ENCODE assay signal across 16 cellular contexts in the genomic region with DNA sequence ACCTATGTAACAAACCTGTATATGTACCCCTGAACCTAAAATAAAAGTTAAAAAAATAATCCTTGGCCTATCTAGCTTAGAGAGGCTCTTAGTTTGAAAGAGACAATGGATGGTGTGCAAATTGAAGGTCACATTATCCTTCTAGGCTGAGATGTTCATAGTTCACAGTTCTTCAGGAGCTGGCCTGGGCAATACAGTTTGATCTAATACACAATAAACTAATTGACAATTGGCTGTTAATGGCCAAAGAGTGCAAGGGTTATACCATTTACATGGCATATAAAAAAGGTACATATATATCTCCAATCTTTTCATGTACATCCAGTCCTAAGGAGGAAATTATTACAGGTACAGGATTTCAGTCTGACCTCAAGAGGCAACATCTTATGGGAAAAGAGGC.
DNase-seq lines count a peak whose midpoint lies in the region; ATAC-seq, FAIRE-seq and TF ChIP-seq lines count a peak whose summit lies in the region.
"Had no signal": no experiment of that assay in that cellular context is flagged by ENCODE, and none has a peak within 500 bp of the region (broad histone marks: within the 10 kb centered on the region; RNA-seq: fewer than 3 reads in every experiment).

No MANE protein-coding gene starts in this region.

- H3K27me3 Mint-ChIP-seq in activated naive CD8-positive, alpha-beta T cell treated with anti-CD3 and anti-CD28 coated beads, Interleukin-2, amount 50 U/mL, for 24 hours: no peaks in the 10 kb centered on the region
- no peaks in the 10 kb centered on the region for H3K27me3 Mint-ChIP-seq in natural killer cell treated with Interleukin-12 subunit alpha and Interleukin-12 subunit beta and Interleukin-15 and Interleukin-18, amount 100 ng/mL, for 72 hours
- peaks cover 11% of the 10 kb centered on the region for H3K27me3 Mint-ChIP-seq in HFFc6 (ENCODE audit: insufficient read depth)
- H3K27me3 Mint-ChIP-seq: CD8-positive, alpha-beta memory T cell had no signal

- no peaks in the 10 kb centered on the region for H3K27me3 ChIP-seq in liver (ENCODE audit: control insufficient read depth in 4 of 4, insufficient read depth in 4 of 4, low read length in 3 of 4)
- no peaks in the 10 kb centered on the region for H3K27me3 ChIP-seq in HepG2 (ENCODE audit: control insufficient read depth in 1 of 2, insufficient read depth in 2 of 2, low read length in 2 of 2)
- H3K27me3 ChIP-seq in thyroid gland: no peaks in the 10 kb centered on the region
- H3K27me3 ChIP-seq: BLaER1 had no signal

- no peak for ATAC-seq in HepG2
- no peak for ATAC-seq in activated naive CD8-positive, alpha-beta T cell treated with anti-CD3 and anti-CD28 coated beads, Interleukin-2, amount 50 U/mL, for 24 hours
- ATAC-seq in natural killer cell treated with Interleukin-12 subunit alpha and Interleukin-12 subunit beta and Interleukin-15 and Interleukin-18, amount 100 ng/mL, for 72 hours: no peak
- ATAC-seq: A549 had no signal

- no peak overlapping the region for H2AFZ ChIP-seq in HepG2 (ENCODE audit: low read length)

- no peak overlapping the region for H3K4me3 Mint-ChIP-seq in activated naive CD8-positive, alpha-beta T cell treated with anti-CD3 and anti-CD28 coated beads, Interleukin-2, amount 50 U/mL, for 24 hours
- H3K4me3 Mint-ChIP-seq in natural killer cell treated with Interleukin-12 subunit alpha and Interleukin-12 subunit beta and Interleukin-15 and Interleukin-18, amount 100 ng/mL, for 72 hours: peak overlapping the region; percentile 63
- no peak overlapping the region for H3K4me3 Mint-ChIP-seq in HFFc6

- H3K4me1 Mint-ChIP-seq in activated naive CD8-positive, alpha-beta T cell treated with anti-CD3 and anti-CD28 coated beads, Interleukin-2, amount 50 U/mL, for 24 hours: peaks cover 89% of the 10 kb centered on the region
- H3K4me1 Mint-ChIP-seq in natural killer cell treated with Interleukin-12 subunit alpha and Interleukin-12 subunit beta and Interleukin-15 and Interleukin-18, amount 100 ng/mL, for 72 hours (ENCODE audit: low read depth in 2 of 2): peaks cover 76 to 86% of the 10 kb centered on the region in 2 donors
- H3K4me1 Mint-ChIP-seq in HFFc6 (ENCODE audit: low read depth): peaks cover 9% of the 10 kb centered on the region; the same call in 1 of the 2 replicates

- intact Hi-C loops in HepG2 (cut with micrococcal nuclease; ENCODE audit: unreplicated experiment) (no loop called here), thyroid gland (cut with DNase I) (no loop called here)

- POLR2A ChIA-PET in HepG2 (lab: Yijun Ruan, JAX): no interaction called here

- TF ChIP-seq CTCF in liver (IDR thresholded peaks at IDR 0.05; ENCODE audit: low read depth, low read length, missing input control) (no peak), HepG2 (CRISPR knock-in tag; IDR thresholded peaks at IDR 0.05) (no peak), thyroid gland (IDR thresholded peaks at IDR 0.05) (no peak), HFFc6 (IDR thresholded peaks at IDR 0.05) (no peak)

- peaks cover 48% of the 10 kb centered on the region for H3K36me3 Mint-ChIP-seq in activated naive CD8-positive, alpha-beta T cell treated with anti-CD3 and anti-CD28 coated beads, Interleukin-2, amount 50 U/mL, for 24 hours (ENCODE audit: low read depth)
- H3K36me3 Mint-ChIP-seq in natural killer cell treated with Interleukin-12 subunit alpha and Interleukin-12 subunit beta and Interleukin-15 and Interleukin-18, amount 100 ng/mL, for 72 hours: peaks cover 30% of the 10 kb centered on the region
- H3K36me3 Mint-ChIP-seq in HFFc6 (ENCODE audit: low read depth): no peaks in the 10 kb centered on the region

- H3K79me2 ChIP-seq in HepG2 (ENCODE audit: insufficient read depth, low read length): no peaks in the 10 kb centered on the region

- no peak overlapping the region for H3K4me2 ChIP-seq in HepG2 (ENCODE audit: low read depth, low read length)
- H3K4me2 ChIP-seq: A549, BLaER1 had no signal

- no peak for TF ChIP-seq RAD21 in liver (IDR thresholded peaks at IDR 0.05)
- TF ChIP-seq RAD21 in HepG2 (CRISPR knock-in tag; IDR thresholded peaks at IDR 0.05): no peak

- no TSS peak for BruUV-seq in HepG2 (replicated peaks; lab: Mats Ljungman, UMichigan)

- no peak overlapping the region for H3K9ac ChIP-seq in liver (ENCODE audit: low read depth in 1 of 2, low read length in 2 of 2)
- H3K9ac ChIP-seq in HepG2 (ENCODE audit: insufficient read depth, low read depth, low read length): no peak overlapping the region
- H3K9ac ChIP-seq: BLaER1 had no signal

- peak overlapping the region; percentile 44 for H3K27ac Mint-ChIP-seq in activated naive CD8-positive, alpha-beta T cell treated with anti-CD3 and anti-CD28 coated beads, Interleukin-2, amount 50 U/mL, for 24 hours
- peak overlapping the region; percentile 93 to 97 for H3K27ac Mint-ChIP-seq in natural killer cell treated with Interleukin-12 subunit alpha and Interleukin-12 subunit beta and Interleukin-15 and Interleukin-18, amount 100 ng/mL, for 72 hours
- H3K27ac Mint-ChIP-seq in HFFc6: no peak overlapping the region

- H4K20me1 ChIP-seq in HepG2 (ENCODE audit: insufficient read depth, low read length): no peaks in the 10 kb centered on the region
- H4K20me1 ChIP-seq: BLaER1 had no signal

- H3K4me3 ChIP-seq in liver (ENCODE audit: low read depth in 1 of 3, low read length in 3 of 3) (no peak overlapping the region), HepG2 (replicated peaks in 1 of 3; ENCODE audit: insufficient read depth in 1 of 3, low read depth in 2 of 3, low read length in 3 of 3) (no peak overlapping the region), thyroid gland (replicated peaks in 1 of 3) (no peak overlapping the region)
- H3K4me3 ChIP-seq: A549, BLaER1 had no signal

- no peak for TF ChIP-seq EP300 in HepG2 (IDR thresholded peaks at IDR 0.05; ENCODE audit: low read depth in 2 of 2, low read length in 2 of 2)
- TF ChIP-seq EP300 in HepG2 (CRISPR knock-in tag; IDR thresholded peaks at IDR 0.05; ENCODE audit: borderline replicate concordance): no peak

- in situ Hi-C loops in HepG2 (cut with HindIII; ENCODE audit: extremely low pct_ligation_motif_present, low pct_unique_long_range_greater_than_20kb): no loop called here

- H3K4me1 ChIP-seq in liver (ENCODE audit: control insufficient read depth in 4 of 4, insufficient read depth in 4 of 4, low read length in 3 of 4) (peaks cover 0 to 4% (median 0%) of the 10 kb centered on the region in 4 donors), HepG2 (ENCODE audit: insufficient read depth, low read length) (peaks cover 48% of the 10 kb centered on the region), thyroid gland (peaks cover 0 to 24% of the 10 kb centered on the region in 2 donors)

- TF ChIP-seq POLR2A in HepG2 (IDR thresholded peaks at IDR 0.05; ENCODE audit: insufficient read depth in 1 of 2, low read depth in 2 of 2, low read length in 2 of 2): no peak
- TF ChIP-seq POLR2A in thyroid gland (IDR thresholded peaks at IDR 0.05): no peak

- H3K9me3 Mint-ChIP-seq in activated naive CD8-positive, alpha-beta T cell treated with anti-CD3 and anti-CD28 coated beads, Interleukin-2, amount 50 U/mL, for 24 hours: peaks cover 7% of the 10 kb centered on the region
- H3K9me3 Mint-ChIP-seq in natural killer cell treated with Interleukin-12 subunit alpha and Interleukin-12 subunit beta and Interleukin-15 and Interleukin-18, amount 100 ng/mL, for 72 hours: peaks cover 3% of the 10 kb centered on the region
- H3K9me3 Mint-ChIP-seq in HFFc6: no peaks in the 10 kb centered on the region
- H3K9me3 Mint-ChIP-seq: CD8-positive, alpha-beta memory T cell had no signal

- H3K9me3 ChIP-seq in liver (ENCODE audit: control insufficient read depth in 4 of 4, low read length in 3 of 4) (no peaks in the 10 kb centered on the region), HepG2 (ENCODE audit: low read length) (no peaks in the 10 kb centered on the region), thyroid gland (no peaks in the 10 kb centered on the region)
- H3K9me3 ChIP-seq: A549 had no signal

- H3K27ac ChIP-seq in liver (ENCODE audit: low read depth in 1 of 2, low read length in 2 of 2) (peak overlapping the region; percentile 88 to 93), HepG2 (ENCODE audit: extremely low read length, insufficient read depth, low read length) (no peak overlapping the region), thyroid gland (no peak overlapping the region)
- H3K27ac ChIP-seq: A549, BLaER1 had no signal

- no peak for FAIRE-seq in HepG2 (lab: Jason Lieb, UNC)
- FAIRE-seq: A549, GM12891, GM18507, H1, RCC 7860 had no signal

- no peak for DNase-seq in HepG2 (ENCODE audit: low spot score)
- DNase-seq in activated naive CD8-positive, alpha-beta T cell treated with anti-CD3 and anti-CD28 coated beads, Interleukin-2, amount 50 U/mL, for 24 hours: no peak
- no peak for DNase-seq in natural killer cell treated with Interleukin-12 subunit alpha and Interleukin-12 subunit beta and Interleukin-15 and Interleukin-18, amount 100 ng/mL, for 72 hours (ENCODE audit: low spot score)
- DNase-seq in thyroid gland: no peak
- DNase-seq in HFFc6: no peak
- no peak for DNase-seq in amygdala (lab: John Stamatoyannopoulos, UW)
- DNase-seq: CD8-positive, alpha-beta memory T cell; KG1; NCI-H748 treated with DMSO at 0.1 percent for 48 hours had no signal

- H3K36me3 ChIP-seq in liver (ENCODE audit: control insufficient read depth in 4 of 4, insufficient read depth in 3 of 4, low read depth in 1 of 4, low read length in 3 of 4) (no peaks in the 10 kb centered on the region), HepG2 (replicated peaks in 1 of 2; ENCODE audit: control insufficient read depth in 1 of 2, insufficient read depth in 2 of 2, low read length in 2 of 2) (no peaks in the 10 kb centered on the region), thyroid gland (no peaks in the 10 kb centered on the region)
- H3K36me3 ChIP-seq: BLaER1 had no signal

- CTCF ChIA-PET in HepG2 (lab: Yijun Ruan, JAX; ENCODE audit: low intra/inter-chr PET ratio, low total read pairs): no interaction called here

TF ChIP-seq in liver, 16 proteins besides CTCF, POLR2A, EP300 and RAD21 (continues in another document):
- TF ChIP-seq HNF4A (conservative IDR thresholded peaks at IDR 0.05) (no peak), NR2F2 (IDR thresholded peaks at IDR 0.05) (no peak), EGR1 (IDR thresholded peaks at IDR 0.05; ENCODE audit: low read depth in 2 of 2) (no peak), FOXA2 (IDR thresholded peaks at IDR 0.05) (no peak), TAF1 (conservative IDR thresholded peaks at IDR 0.05) (no peak), FOXA1 (IDR thresholded peaks at IDR 0.05) (no peak)

TF ChIP-seq in HepG2, 621 proteins besides CTCF, POLR2A, EP300 and RAD21 (continues in another document):
- TF ChIP-seq CAMTA2 (CRISPR knock-in tag; IDR thresholded peaks at IDR 0.05; ENCODE audit: borderline replicate concordance): no peak
- no peak for TF ChIP-seq KAT2B (IDR thresholded peaks at IDR 0.05; ENCODE audit: borderline replicate concordance, low read depth, low read length)
- TF ChIP-seq HDAC2 (CRISPR knock-in tag; IDR thresholded peaks at IDR 0.05): no peak
- TF ChIP-seq ATF1 (CRISPR knock-in tag; IDR thresholded peaks at IDR 0.05): no peak
- no peak for TF ChIP-seq NRL (CRISPR knock-in tag; IDR thresholded peaks at IDR 0.05; ENCODE audit: borderline replicate concordance)
- TF ChIP-seq NAIF1 (CRISPR knock-in tag; IDR thresholded peaks at IDR 0.05; ENCODE audit: borderline replicate concordance): no peak
- TF ChIP-seq NFIC (IDR thresholded peaks at IDR 0.05; ENCODE audit: low read length): no peak
- no peak for TF ChIP-seq ZSCAN30 (CRISPR knock-in tag; IDR thresholded peaks at IDR 0.05)

Comparison
In these comparisons a context has a peak if more than half of its experiments do, and no peak if none do; other contexts are left out.
1. H3K27ac ChIP-seq: peak in liver (2 of 2); none in HepG2 (single experiment) and thyroid gland (0 of 3).